ENCODE assay signal across 8 cellular contexts in genomic region chr7:25619963-25620799, GRCh38.
DNase-seq lines count a peak whose midpoint lies in the region; ATAC-seq and TF ChIP-seq lines count a peak whose summit lies in the region.

No MANE protein-coding gene starts in this region.

- H3K4me3 ChIP-seq in BE2C (ENCODE audit: low read depth, low read length) = peak overlapping the region; percentile 12; the same call in 1 of the 2 replicates
- H3K4me3 ChIP-seq in body of pancreas = no peak overlapping the region
- H3K4me3 ChIP-seq in mesodermal cell (ENCODE audit: extremely low read depth, insufficient read depth, low read length, poor library complexity, severe bottlenecking) = no peak overlapping the region

- H3K4me1 ChIP-seq in BE2C (peaks cover 26% of the 10 kb centered on the region), body of pancreas (peaks cover 5% of the 10 kb centered on the region), mesodermal cell (ENCODE audit: control insufficient read depth, insufficient read depth, low read length, poor library complexity, severe bottlenecking) (no peaks in the 10 kb centered on the region)

- peak; percentile 76 for DNase-seq in BE2C
- DNase-seq in NCI-H1694 treated with DMSO at 0.1 percent for 48 hours (lab: John Stamatoyannopoulos, UW) = peak; percentile 67
- DNase-seq in body of pancreas = peak in 3 of 4 donors; percentile 18 to 65 (median 35)
- DNase-seq in 8988T = no peak
- no peak for DNase-seq in NCI-H1417 (lab: John Stamatoyannopoulos, UW)
- no peak for DNase-seq in NCI-H146 (lab: John Stamatoyannopoulos, UW)

- H3K9me3 ChIP-seq in BE2C (no peaks in the 10 kb centered on the region), body of pancreas (no peaks in the 10 kb centered on the region), mesodermal cell (ENCODE audit: control insufficient read depth, low read length) (no peaks in the 10 kb centered on the region)

- H3K36me3 ChIP-seq in BE2C (no peaks in the 10 kb centered on the region), body of pancreas (replicated peaks in 1 of 2; ENCODE audit: insufficient read depth in 1 of 2, low read depth in 2 of 2) (no peaks in the 10 kb centered on the region), mesodermal cell (ENCODE audit: control insufficient read depth, insufficient read depth, low read length) (no peaks in the 10 kb centered on the region)

- no peak for TF ChIP-seq CTCF in BE2C (IDR thresholded peaks at IDR 0.05; ENCODE audit: low read depth, low read length)
- no peak for TF ChIP-seq CTCF in body of pancreas (IDR thresholded peaks at IDR 0.05)

- H3K27ac ChIP-seq in body of pancreas (peak overlapping the region in 2 of 4 donors; percentile 57 to 58), mesodermal cell (ENCODE audit: low read depth, low read length, severe bottlenecking) (peak overlapping the region; percentile 16)

- ATAC-seq in body of pancreas (peak; percentile 24), GM18870 (IDR thresholded peaks at IDR 0.05; ENCODE audit: unreplicated experiment) (no peak)

- no peaks in the 10 kb centered on the region for H3K27me3 ChIP-seq in BE2C
- no peaks in the 10 kb centered on the region for H3K27me3 ChIP-seq in body of pancreas

- intact Hi-C loops in body of pancreas (cut with DNase I) = no loop called here

- no peak for TF ChIP-seq POLR2A in body of pancreas (IDR thresholded peaks at IDR 0.05)

- WGBS in body of pancreas, 2 donors = 55 to 56% methylated on average over 8 of the region's 8 CpGs
- 87 to 94% methylated on average over 6 of the region's 8 CpGs for WGBS in mesodermal cell (ENCODE audit: insufficient coverage in 2 of 2), 2 experiments

Comparison
In these comparisons a context has a peak if more than half of its experiments do, and no peak if none do; other contexts are left out.
1. DNase-seq: peak in BE2C (single experiment), NCI-H1694 treated with DMSO at 0.1 percent for 48 hours (single experiment) and body of pancreas (3 of 4); none in 8988T (single experiment), NCI-H1417 (0 of 3) and NCI-H146 (single experiment).